8 cellular contexts compared by ENCODE assay signal in the genomic region with DNA sequence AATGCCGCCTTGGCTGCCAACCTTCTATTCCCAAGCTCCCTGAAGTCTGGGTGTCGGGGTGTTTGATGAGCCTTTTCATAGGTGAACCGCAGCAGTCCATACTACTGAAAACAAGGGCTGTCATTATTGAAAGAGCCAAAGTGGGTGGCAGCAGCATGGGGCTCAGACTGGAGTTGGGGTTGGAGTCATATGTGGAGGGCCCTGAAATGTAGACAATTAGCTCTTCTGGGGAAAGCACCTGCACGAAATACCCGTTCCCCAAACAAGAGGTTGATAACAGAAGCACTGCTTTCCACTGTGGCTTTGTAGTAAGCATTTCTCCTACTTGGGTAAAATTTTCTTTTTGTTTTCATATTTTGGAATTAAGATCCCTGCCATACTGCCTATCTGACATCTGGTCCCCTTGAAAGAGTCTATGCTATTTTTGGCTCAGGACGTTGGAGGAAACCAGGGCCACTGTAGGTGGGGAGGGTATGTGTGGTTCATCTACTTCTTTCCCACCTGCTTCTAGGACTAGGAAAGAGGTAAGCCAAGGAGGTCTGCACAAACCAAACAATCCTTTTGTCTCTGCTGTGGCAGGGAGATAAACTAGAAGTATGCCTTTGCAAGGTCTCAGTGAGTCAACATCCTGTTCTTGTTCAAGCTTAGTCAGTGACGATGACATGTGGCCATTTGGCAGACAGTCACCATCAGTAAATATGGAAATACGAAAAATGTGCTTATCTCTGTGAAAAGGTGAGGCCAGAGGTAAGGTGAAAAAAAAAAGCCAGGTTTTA.
A peak's percentile ranks its signal among the peaks of the same experiment; 100 is the strongest.
DNase-seq lines count a peak whose midpoint lies in the region; ATAC-seq and FAIRE-seq lines count a peak whose summit lies in the region.

No MANE protein-coding gene starts in this region.

- FAIRE-seq in islet of Langerhans (lab: Jason Lieb, UNC), result peak; percentile 93

- DNase-seq in stimulated activated CD4-positive, alpha-beta T cell treated with anti-CD3 and anti-CD28 coated beads, Interleukin-15, amount 100 ng/mL, for 24 hours, result peak; percentile 7
- DNase-seq in stimulated activated CD4-positive, alpha-beta T cell treated with anti-CD3 and anti-CD28 coated beads, Interleukin-4, amount 100 ng/mL, for 4 hours, result no peak
- DNase-seq in UCSD-AML1 (lab: John Stamatoyannopoulos, UW; ENCODE audit: unreplicated experiment), result peak; percentile 10

- no peak for ATAC-seq in HG03108 (IDR thresholded peaks at IDR 0.05; ENCODE audit: unreplicated experiment)
- ATAC-seq in HG03280 (IDR thresholded peaks at IDR 0.05; ENCODE audit: unreplicated experiment), result no peak
- no peak for ATAC-seq in GM21619 (IDR thresholded peaks at IDR 0.05; ENCODE audit: unreplicated experiment)
- no peak for ATAC-seq in HG02588 (IDR thresholded peaks at IDR 0.05; ENCODE audit: unreplicated experiment)

Comparison
In these comparisons a context has a peak if more than half of its experiments do, and no peak if none do; other contexts are left out.
1. DNase-seq: peak in stimulated activated CD4-positive, alpha-beta T cell treated with anti-CD3 and anti-CD28 coated beads, Interleukin-15, amount 100 ng/mL, for 24 hours (single experiment) and UCSD-AML1 (single experiment); none in stimulated activated CD4-positive, alpha-beta T cell treated with anti-CD3 and anti-CD28 coated beads, Interleukin-4, amount 100 ng/mL, for 4 hours (0 of 2).